ENCODE assay signal across 7 cellular contexts in the genomic region with DNA sequence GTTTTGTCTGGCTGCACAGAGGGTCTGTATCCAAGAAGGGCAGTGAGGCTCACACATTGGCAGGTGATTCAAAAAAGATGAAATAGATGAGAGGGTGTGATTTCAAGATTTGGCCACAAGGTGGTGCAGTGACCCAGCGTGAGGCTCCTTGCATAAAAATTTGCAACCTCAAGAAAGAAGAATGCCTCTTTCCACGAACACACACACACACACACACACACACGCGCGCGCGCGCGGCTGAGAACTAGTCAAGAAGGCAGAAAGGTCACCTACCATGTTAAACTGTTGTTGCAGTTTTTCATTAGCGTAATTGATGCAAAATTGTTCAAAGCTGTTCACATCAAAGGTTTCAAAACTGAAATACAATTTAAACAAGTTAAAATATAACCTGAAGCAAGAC. TPM values are rescaled to one million over a fixed set of nuclear protein-coding genes. Genes with fewer than 3 reads are reported as not detected.
A peak's percentile ranks its signal among the peaks of the same experiment; 100 is the strongest.
DNase-seq lines count a peak whose midpoint lies in the region; ATAC-seq and TF ChIP-seq lines count a peak whose summit lies in the region.

No MANE protein-coding gene starts in this region.

- CTCF ChIA-PET in SK-N-SH (lab: Yijun Ruan, JAX) = interaction anchor here (0.6 to 6.1 kb wide), 43 partner anchors 10 to 528 kb away, joined by 3 to 86 read pairs (median 4); a partner anchor contains a TSS
- CTCF ChIA-PET in activated naive CD4-positive, alpha-beta T cell treated with anti-CD3 and anti-CD28 coated beads, Interleukin-2, amount 10 ng/mL, durations not matched to agents 7 days and 5 days (lab: Charles Lee) = interaction anchor here (0.6 to 7.4 kb wide), 20 partner anchors 12 to 481 kb away, joined by 3 to 80 read pairs (median 4); a partner anchor contains a TSS

- H3K27me3 Mint-ChIP-seq in activated naive CD4-positive, alpha-beta T cell treated with anti-CD3 and anti-CD28 coated beads, Interleukin-2, amount 10 ng/mL, durations not matched to agents 7 days and 5 days = peaks cover 17% of the 10 kb centered on the region

- peak overlapping the region; percentile 84 for H3K27ac Mint-ChIP-seq in activated naive CD4-positive, alpha-beta T cell treated with anti-CD3 and anti-CD28 coated beads, Interleukin-2, amount 10 ng/mL, durations not matched to agents 7 days and 5 days

- TF ChIP-seq CTCF in GM12873 (IDR thresholded peaks at IDR 0.05; ENCODE audit: insufficient read depth, low read depth, low read length, missing control alignments) (peak; percentile 82), SK-N-SH (IDR thresholded peaks at IDR 0.05) (peak; percentile 74), upper lobe of left lung (IDR thresholded peaks at IDR 0.05) (peak; percentile 67 to 87 (median 78))

- H3K9me3 ChIP-seq in KOPT-K1 (ENCODE audit: insufficient read depth, low read length, poor library complexity, severe bottlenecking) (no peaks in the 10 kb centered on the region), SK-N-SH (no peaks in the 10 kb centered on the region), upper lobe of left lung (no peaks in the 10 kb centered on the region)

- H3K4me1 ChIP-seq in SK-N-SH (ENCODE audit: control insufficient read depth in 1 of 2, insufficient read depth in 2 of 2, low read depth in 1 of 2, low read length in 1 of 2) = peaks cover under 1 to 14% of the 10 kb centered on the region in 2 experiments; a peak in 3 of 4 replicates
- H3K4me1 ChIP-seq in upper lobe of left lung = peaks cover 2 to 30% (median 8%) of the 10 kb centered on the region in 4 donors

- no peak for TF ChIP-seq POLR2A in upper lobe of left lung (IDR thresholded peaks at IDR 0.05)

- H3K4me3 Mint-ChIP-seq in activated naive CD4-positive, alpha-beta T cell treated with anti-CD3 and anti-CD28 coated beads, Interleukin-2, amount 10 ng/mL, durations not matched to agents 7 days and 5 days = peak overlapping the region; percentile 48

- H4K20me1 ChIP-seq in SK-N-SH (ENCODE audit: insufficient read depth) = no peaks in the 10 kb centered on the region

- no peaks in the 10 kb centered on the region for H3K36me3 ChIP-seq in KOPT-K1 (ENCODE audit: insufficient read depth, low read length)
- H3K36me3 ChIP-seq in SK-N-SH (replicated peaks in 1 of 2; ENCODE audit: control insufficient read depth in 1 of 2, insufficient read depth in 2 of 2, low read length in 1 of 2) = no peaks in the 10 kb centered on the region
- peaks cover 0 to 9% (median 0%) of the 10 kb centered on the region in 4 donors for H3K36me3 ChIP-seq in upper lobe of left lung

- DNase-seq in SK-N-SH (peak; percentile 76), germinal center (ENCODE audit: low spot score) (peak; percentile 85), pons (ENCODE audit: low spot score) (peak; percentile 84), upper lobe of left lung (peak; percentile 71 to 72)
- DNase-seq in activated naive CD4-positive, alpha-beta T cell treated with anti-CD3 and anti-CD28 coated beads, Interleukin-2, amount 10 ng/mL, durations not matched to agents 7 days and 5 days = peak; percentile 83

- peak; percentile 89 for TF ChIP-seq RAD21 in SK-N-SH (IDR thresholded peaks at IDR 0.05; ENCODE audit: low read length)

- 7% methylated on average over 10 of the region's 10 CpGs for WGBS in SK-N-SH (ENCODE audit: low lambda C conversion rate)
- WGBS in upper lobe of left lung, 2 donors = 5 to 7% methylated on average over 10 of the region's 10 CpGs

- no peak overlapping the region for H3K4me2 ChIP-seq in SK-N-SH

- H3K9ac ChIP-seq in SK-N-SH = no peak overlapping the region

- ATAC-seq in upper lobe of left lung (ENCODE audit: low FRiP score in 2 of 2) = peak; percentile 80 to 81

- no peaks in the 10 kb centered on the region for H3K9me2 ChIP-seq in SK-N-SH

- TF ChIP-seq EP300 in SK-N-SH (IDR thresholded peaks at IDR 0.05; ENCODE audit: borderline replicate concordance in 1 of 2, low read depth in 1 of 2, low read length in 1 of 2) (no peak), upper lobe of left lung (IDR thresholded peaks at IDR 0.05) (no peak)

- H3F3A ChIP-seq in SK-N-SH (replicated peaks; ENCODE audit: insufficient read depth) = peaks cover 16% of the 10 kb centered on the region

- POLR2A ChIA-PET in SK-N-SH (lab: Yijun Ruan, JAX) = interaction anchor here (0.6 kb wide), 1 partner anchor 356 kb away, joined by 3 read pairs; no protein-coding TSS in a partner anchor

- H3K36me3 Mint-ChIP-seq in activated naive CD4-positive, alpha-beta T cell treated with anti-CD3 and anti-CD28 coated beads, Interleukin-2, amount 10 ng/mL, durations not matched to agents 7 days and 5 days = no peaks in the 10 kb centered on the region

- no peaks in the 10 kb centered on the region for H3K27me3 ChIP-seq in SK-N-SH (ENCODE audit: insufficient read depth)
- no peaks in the 10 kb centered on the region for H3K27me3 ChIP-seq in upper lobe of left lung

- H3K27ac ChIP-seq in KOPT-K1 (ENCODE audit: low read depth, low read length, poor library complexity, severe bottlenecking) = peak overlapping the region; percentile 42
- H3K27ac ChIP-seq in SK-N-SH (ENCODE audit: low read depth in 2 of 2, low read length in 1 of 2) = no peak overlapping the region
- H3K27ac ChIP-seq in upper lobe of left lung = no peak overlapping the region

- peaks cover 56% of the 10 kb centered on the region for H3K4me1 Mint-ChIP-seq in activated naive CD4-positive, alpha-beta T cell treated with anti-CD3 and anti-CD28 coated beads, Interleukin-2, amount 10 ng/mL, durations not matched to agents 7 days and 5 days

- no peak overlapping the region for H2AFZ ChIP-seq in SK-N-SH (ENCODE audit: low read depth)

- H3K9me3 Mint-ChIP-seq in activated naive CD4-positive, alpha-beta T cell treated with anti-CD3 and anti-CD28 coated beads, Interleukin-2, amount 10 ng/mL, durations not matched to agents 7 days and 5 days = no peaks in the 10 kb centered on the region

- H3K4me3 ChIP-seq in SK-N-SH (ENCODE audit: low read depth in 2 of 2, low read length in 1 of 2) = no peak overlapping the region; a peak in 1 of 4 replicates
- no peak overlapping the region for H3K4me3 ChIP-seq in upper lobe of left lung

- H3K79me2 ChIP-seq in SK-N-SH (ENCODE audit: insufficient read depth) = no peaks in the 10 kb centered on the region

TF ChIP-seq in SK-N-SH, 30 proteins besides CTCF, POLR2A, EP300 and RAD21:
- TF ChIP-seq, protein P1, sequence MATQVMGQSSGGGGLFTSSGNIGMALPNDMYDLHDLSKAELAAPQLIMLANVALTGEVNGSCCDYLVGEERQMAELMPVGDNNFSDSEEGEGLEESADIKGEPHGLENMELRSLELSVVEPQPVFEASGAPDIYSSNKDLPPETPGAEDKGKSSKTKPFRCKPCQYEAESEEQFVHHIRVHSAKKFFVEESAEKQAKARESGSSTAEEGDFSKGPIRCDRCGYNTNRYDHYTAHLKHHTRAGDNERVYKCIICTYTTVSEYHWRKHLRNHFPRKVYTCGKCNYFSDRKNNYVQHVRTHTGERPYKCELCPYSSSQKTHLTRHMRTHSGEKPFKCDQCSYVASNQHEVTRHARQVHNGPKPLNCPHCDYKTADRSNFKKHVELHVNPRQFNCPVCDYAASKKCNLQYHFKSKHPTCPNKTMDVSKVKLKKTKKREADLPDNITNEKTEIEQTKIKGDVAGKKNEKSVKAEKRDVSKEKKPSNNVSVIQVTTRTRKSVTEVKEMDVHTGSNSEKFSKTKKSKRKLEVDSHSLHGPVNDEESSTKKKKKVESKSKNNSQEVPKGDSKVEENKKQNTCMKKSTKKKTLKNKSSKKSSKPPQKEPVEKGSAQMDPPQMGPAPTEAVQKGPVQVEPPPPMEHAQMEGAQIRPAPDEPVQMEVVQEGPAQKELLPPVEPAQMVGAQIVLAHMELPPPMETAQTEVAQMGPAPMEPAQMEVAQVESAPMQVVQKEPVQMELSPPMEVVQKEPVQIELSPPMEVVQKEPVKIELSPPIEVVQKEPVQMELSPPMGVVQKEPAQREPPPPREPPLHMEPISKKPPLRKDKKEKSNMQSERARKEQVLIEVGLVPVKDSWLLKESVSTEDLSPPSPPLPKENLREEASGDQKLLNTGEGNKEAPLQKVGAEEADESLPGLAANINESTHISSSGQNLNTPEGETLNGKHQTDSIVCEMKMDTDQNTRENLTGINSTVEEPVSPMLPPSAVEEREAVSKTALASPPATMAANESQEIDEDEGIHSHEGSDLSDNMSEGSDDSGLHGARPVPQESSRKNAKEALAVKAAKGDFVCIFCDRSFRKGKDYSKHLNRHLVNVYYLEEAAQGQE (IDR thresholded peaks at IDR 0.05; ENCODE audit: low read depth, low read length) = no peak
- TF ChIP-seq, protein P2, sequence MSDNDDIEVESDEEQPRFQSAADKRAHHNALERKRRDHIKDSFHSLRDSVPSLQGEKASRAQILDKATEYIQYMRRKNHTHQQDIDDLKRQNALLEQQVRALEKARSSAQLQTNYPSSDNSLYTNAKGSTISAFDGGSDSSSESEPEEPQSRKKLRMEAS (IDR thresholded peaks at IDR 0.05; ENCODE audit: low read depth) = peak; percentile 48
- peak; percentile 13; the same call in 1 of the 2 replicates for TF ChIP-seq RFX5 (IDR thresholded peaks at IDR 0.05; ENCODE audit: low read length)
- TF ChIP-seq EZH2phosphoT487 (IDR thresholded peaks at IDR 0.05; ENCODE audit: borderline replicate concordance, low read depth) = no peak
- peak; percentile 88 for TF ChIP-seq SMC3 (IDR thresholded peaks at IDR 0.05; ENCODE audit: low read depth, low read length)
- peak; percentile 37 for TF ChIP-seq NRF1 (IDR thresholded peaks at IDR 0.05; ENCODE audit: low read depth, low read length)
- TF ChIP-seq, protein P3, sequence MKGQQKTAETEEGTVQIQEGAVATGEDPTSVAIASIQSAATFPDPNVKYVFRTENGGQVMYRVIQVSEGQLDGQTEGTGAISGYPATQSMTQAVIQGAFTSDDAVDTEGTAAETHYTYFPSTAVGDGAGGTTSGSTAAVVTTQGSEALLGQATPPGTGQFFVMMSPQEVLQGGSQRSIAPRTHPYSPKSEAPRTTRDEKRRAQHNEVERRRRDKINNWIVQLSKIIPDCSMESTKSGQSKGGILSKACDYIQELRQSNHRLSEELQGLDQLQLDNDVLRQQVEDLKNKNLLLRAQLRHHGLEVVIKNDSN (IDR thresholded peaks at IDR 0.05; ENCODE audit: borderline replicate concordance, low read depth) = no peak
- TF ChIP-seq MXI1 (IDR thresholded peaks at IDR 0.05; ENCODE audit: low read depth, low read length) = peak; percentile 40; the same call in 1 of the 2 replicates

RNA-seq across cellular contexts. Expression of a gene that starts 39.2 kb away (rescaled TPM):
- polyA plus RNA-seq in SK-N-SH (2012; rRNA removed) = 0.99 and 1.1 TPM in 2 replicates
- 0.85 and 0.96 TPM in 2 replicates for polyA plus RNA-seq in SK-N-SH (2012; cell fraction: cytosol; rRNA removed)
- polyA plus RNA-seq in SK-N-SH (2012; cell fraction: nucleus; rRNA removed) = 1.1 and 1.8 TPM in 2 replicates
- total RNA-seq in upper lobe of left lung = 100 to 1,000 TPM in 2 of 6 donors, 10 to 100 TPM in 4; 59.9 to 128 (median 84.5) TPM
